ENCODE assay signal across 1 cellular context in the genomic region with DNA sequence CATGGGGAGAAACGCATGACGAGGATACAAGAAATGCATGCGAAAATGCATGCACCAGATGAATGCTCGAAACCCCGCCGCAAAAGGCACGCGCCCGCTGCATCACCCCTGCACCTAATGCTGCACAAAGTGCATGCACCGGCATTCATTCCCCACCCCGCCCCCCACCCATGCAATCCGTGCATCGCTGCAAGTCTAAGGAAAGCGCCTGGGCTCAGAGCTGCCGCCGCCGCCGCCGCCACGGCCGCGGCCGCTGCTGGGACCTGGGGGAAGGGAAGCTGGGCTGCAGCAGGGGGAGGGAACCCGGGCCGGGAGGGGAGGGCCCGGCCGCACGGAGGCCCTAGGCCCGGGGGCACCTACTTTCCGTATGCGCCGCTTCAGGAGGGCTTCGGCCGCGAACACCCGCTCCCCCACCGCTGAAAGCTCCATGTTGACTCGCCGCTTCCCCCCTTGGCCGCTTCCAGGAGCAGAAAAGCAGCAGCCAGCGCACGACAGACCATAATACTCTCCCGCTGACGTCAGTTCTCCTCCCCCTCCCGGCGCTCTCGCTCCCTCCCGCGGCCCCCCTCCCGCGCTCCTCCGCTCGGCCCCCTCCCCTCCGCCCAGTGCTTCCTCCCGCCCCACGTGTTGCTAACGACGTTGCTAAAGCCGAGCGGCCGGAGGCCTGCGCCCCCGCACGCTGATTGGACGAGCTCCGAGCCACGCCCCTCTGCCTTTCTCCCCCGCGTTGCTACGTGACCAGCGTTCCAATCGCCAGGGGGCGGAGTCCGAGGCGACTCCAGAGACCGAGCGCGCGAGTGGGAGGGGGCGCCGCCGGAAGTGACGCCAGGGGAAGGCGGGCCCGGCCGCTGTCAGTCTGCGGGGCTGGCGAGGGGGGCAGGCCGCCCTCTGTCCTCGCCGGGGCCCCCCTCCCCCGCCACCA.
TF ChIP-seq lines count a peak whose summit lies in the region.

A gene (minus strand): TSS at position 508 of the 922 bp plus-strand sequence. CDS start 79 bp downstream, at position 429.

TF ChIP-seq in HEK293, 187 proteins besides CTCF, POLR2A, EP300 and RAD21 (continued from another document):
- TF ChIP-seq, protein P1, sequence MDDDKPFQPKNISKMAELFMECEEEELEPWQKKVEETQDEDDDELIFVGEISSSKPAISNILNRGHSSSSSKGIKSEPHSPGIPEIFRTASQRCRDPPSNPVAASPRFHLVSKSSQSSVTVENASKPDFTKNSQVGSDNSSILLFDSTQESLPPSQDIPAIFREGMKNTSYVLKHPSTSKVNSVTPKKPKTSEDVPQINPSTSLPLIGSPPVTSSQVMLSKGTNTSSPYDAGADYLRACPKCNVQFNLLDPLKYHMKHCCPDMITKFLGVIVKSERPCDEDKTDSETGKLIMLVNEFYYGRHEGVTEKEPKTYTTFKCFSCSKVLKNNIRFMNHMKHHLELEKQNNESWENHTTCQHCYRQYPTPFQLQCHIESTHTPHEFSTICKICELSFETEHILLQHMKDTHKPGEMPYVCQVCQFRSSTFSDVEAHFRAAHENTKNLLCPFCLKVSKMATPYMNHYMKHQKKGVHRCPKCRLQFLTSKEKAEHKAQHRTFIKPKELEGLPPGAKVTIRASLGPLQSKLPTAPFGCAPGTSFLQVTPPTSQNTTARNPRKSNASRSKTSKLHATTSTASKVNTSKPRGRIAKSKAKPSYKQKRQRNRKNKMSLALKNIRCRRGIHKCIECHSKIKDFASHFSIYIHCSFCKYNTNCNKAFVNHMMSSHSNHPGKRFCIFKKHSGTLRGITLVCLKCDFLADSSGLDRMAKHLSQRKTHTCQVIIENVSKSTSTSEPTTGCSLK (tag by site-specific recombination; IDR thresholded peaks at IDR 0.05), result no peak
- TF ChIP-seq, protein P2, sequence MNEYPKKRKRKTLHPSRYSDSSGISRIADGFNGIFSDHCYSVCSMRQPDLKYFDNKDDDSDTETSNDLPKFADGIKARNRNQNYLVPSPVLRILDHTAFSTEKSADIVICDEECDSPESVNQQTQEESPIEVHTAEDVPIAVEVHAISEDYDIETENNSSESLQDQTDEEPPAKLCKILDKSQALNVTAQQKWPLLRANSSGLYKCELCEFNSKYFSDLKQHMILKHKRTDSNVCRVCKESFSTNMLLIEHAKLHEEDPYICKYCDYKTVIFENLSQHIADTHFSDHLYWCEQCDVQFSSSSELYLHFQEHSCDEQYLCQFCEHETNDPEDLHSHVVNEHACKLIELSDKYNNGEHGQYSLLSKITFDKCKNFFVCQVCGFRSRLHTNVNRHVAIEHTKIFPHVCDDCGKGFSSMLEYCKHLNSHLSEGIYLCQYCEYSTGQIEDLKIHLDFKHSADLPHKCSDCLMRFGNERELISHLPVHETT (tag by site-specific recombination; IDR thresholded peaks at IDR 0.05), result 0 out of 2 replicates have a peak, but pooled peaks have one; percentile 55
- TF ChIP-seq ZNF248 (tag by site-specific recombination; IDR thresholded peaks at IDR 0.05) (no peak), ZNF626 (tag by site-specific recombination; IDR thresholded peaks at IDR 0.05) (no peak), ZNF140 (tag by site-specific recombination; IDR thresholded peaks at IDR 0.05) (no peak), ZBTB21 (tag by site-specific recombination; IDR thresholded peaks at IDR 0.05) (peak; percentile 81), ZNF223 (tag by site-specific recombination; IDR thresholded peaks at IDR 0.05) (no peak), ZNF433 (tag by site-specific recombination; IDR thresholded peaks at IDR 0.05; ENCODE audit: low read depth) (no peak), IKZF3 (tag by site-specific recombination; IDR thresholded peaks at IDR 0.05) (peak; percentile 54), ZNF544 (tag by site-specific recombination; IDR thresholded peaks at IDR 0.05) (no peak), ZNF335 (tag by site-specific recombination; conservative IDR thresholded peaks at IDR 0.05) (peak; percentile 65), ZNF292 (tag by site-specific recombination; IDR thresholded peaks at IDR 0.05; ENCODE audit: borderline replicate concordance, low read depth) (no peak), ZNF514 (tag by site-specific recombination; IDR thresholded peaks at IDR 0.05) (no peak), ZNF24 (tag by site-specific recombination; IDR thresholded peaks at IDR 0.05) (no peak), ZNF776 (tag by site-specific recombination; IDR thresholded peaks at IDR 0.05; ENCODE audit: borderline replicate concordance) (no peak)
- TF ChIP-seq, protein P3, sequence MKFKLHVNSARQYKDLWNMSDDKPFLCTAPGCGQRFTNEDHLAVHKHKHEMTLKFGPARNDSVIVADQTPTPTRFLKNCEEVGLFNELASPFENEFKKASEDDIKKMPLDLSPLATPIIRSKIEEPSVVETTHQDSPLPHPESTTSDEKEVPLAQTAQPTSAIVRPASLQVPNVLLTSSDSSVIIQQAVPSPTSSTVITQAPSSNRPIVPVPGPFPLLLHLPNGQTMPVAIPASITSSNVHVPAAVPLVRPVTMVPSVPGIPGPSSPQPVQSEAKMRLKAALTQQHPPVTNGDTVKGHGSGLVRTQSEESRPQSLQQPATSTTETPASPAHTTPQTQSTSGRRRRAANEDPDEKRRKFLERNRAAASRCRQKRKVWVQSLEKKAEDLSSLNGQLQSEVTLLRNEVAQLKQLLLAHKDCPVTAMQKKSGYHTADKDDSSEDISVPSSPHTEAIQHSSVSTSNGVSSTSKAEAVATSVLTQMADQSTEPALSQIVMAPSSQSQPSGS (tag by site-specific recombination; IDR thresholded peaks at IDR 0.05; ENCODE audit: low read depth), result peak; percentile 88
- TF ChIP-seq, protein P4, sequence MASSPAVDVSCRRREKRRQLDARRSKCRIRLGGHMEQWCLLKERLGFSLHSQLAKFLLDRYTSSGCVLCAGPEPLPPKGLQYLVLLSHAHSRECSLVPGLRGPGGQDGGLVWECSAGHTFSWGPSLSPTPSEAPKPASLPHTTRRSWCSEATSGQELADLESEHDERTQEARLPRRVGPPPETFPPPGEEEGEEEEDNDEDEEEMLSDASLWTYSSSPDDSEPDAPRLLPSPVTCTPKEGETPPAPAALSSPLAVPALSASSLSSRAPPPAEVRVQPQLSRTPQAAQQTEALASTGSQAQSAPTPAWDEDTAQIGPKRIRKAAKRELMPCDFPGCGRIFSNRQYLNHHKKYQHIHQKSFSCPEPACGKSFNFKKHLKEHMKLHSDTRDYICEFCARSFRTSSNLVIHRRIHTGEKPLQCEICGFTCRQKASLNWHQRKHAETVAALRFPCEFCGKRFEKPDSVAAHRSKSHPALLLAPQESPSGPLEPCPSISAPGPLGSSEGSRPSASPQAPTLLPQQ (tag by site-specific recombination; IDR thresholded peaks at IDR 0.05), result peak; percentile 17; the same call in 1 of the 2 replicates
- TF ChIP-seq, protein P5, sequence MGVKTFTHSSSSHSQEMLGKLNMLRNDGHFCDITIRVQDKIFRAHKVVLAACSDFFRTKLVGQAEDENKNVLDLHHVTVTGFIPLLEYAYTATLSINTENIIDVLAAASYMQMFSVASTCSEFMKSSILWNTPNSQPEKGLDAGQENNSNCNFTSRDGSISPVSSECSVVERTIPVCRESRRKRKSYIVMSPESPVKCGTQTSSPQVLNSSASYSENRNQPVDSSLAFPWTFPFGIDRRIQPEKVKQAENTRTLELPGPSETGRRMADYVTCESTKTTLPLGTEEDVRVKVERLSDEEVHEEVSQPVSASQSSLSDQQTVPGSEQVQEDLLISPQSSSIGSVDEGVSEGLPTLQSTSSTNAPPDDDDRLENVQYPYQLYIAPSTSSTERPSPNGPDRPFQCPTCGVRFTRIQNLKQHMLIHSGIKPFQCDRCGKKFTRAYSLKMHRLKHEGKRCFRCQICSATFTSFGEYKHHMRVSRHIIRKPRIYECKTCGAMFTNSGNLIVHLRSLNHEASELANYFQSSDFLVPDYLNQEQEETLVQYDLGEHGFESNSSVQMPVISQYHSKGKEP (tag by site-specific recombination; IDR thresholded peaks at IDR 0.05), result peak; percentile 100
- TF ChIP-seq, protein P6, sequence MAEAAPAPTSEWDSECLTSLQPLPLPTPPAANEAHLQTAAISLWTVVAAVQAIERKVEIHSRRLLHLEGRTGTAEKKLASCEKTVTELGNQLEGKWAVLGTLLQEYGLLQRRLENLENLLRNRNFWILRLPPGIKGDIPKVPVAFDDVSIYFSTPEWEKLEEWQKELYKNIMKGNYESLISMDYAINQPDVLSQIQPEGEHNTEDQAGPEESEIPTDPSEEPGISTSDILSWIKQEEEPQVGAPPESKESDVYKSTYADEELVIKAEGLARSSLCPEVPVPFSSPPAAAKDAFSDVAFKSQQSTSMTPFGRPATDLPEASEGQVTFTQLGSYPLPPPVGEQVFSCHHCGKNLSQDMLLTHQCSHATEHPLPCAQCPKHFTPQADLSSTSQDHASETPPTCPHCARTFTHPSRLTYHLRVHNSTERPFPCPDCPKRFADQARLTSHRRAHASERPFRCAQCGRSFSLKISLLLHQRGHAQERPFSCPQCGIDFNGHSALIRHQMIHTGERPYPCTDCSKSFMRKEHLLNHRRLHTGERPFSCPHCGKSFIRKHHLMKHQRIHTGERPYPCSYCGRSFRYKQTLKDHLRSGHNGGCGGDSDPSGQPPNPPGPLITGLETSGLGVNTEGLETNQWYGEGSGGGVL (tag by site-specific recombination; IDR thresholded peaks at IDR 0.05), result peak; percentile 100
TF ChIP-seq in HEK293: peak in this region for 57.
